ENCODE assay signal across 20 cellular contexts in genomic region chr1:232899839-232900238, GRCh38.
"Had no signal": no experiment of that assay in that cellular context is flagged by ENCODE, and none has a peak within 500 bp of the region (broad histone marks: within the 10 kb centered on the region; RNA-seq: fewer than 3 reads in every experiment).

No MANE protein-coding gene starts in this region.

- H3K36me3 Mint-ChIP-seq: stimulated activated naive B cell treated with anti-CD40 and anti-IgM and Interleukin-4, amounts not matched to agents 10 μg/mL and 1 μg/mL and 100 μg/mL, for 72 hours had no signal

- H3K27ac Mint-ChIP-seq: stimulated activated naive B cell treated with anti-CD40 and anti-IgM and Interleukin-4, amounts not matched to agents 10 μg/mL and 1 μg/mL and 100 μg/mL, for 72 hours; stimulated activated naive CD8-positive, alpha-beta T cell treated with anti-CD3 and anti-CD28 coated beads, Interleukin-15, amount 100 ng/mL, for 72 hours had no signal

- H3K27ac ChIP-seq: dorsolateral prefrontal cortex, heart left ventricle, right atrium auricular region, sigmoid colon, skin epidermis, testis, tibial nerve had no signal

- FAIRE-seq: frontal cortex, islet of Langerhans had no signal

- ATAC-seq: esophagus mucosa; heart left ventricle; left lobe of liver; stimulated activated naive B cell treated with anti-CD40 and anti-IgM and Interleukin-4, amounts not matched to agents 10 μg/mL and 1 μg/mL and 100 μg/mL, for 72 hours; stimulated activated naive CD8-positive, alpha-beta T cell treated with anti-CD3 and anti-CD28 coated beads, Interleukin-15, amount 100 ng/mL, for 72 hours had no signal

- H3K27me3 ChIP-seq: dorsolateral prefrontal cortex, heart left ventricle, right atrium auricular region, sigmoid colon, testis, tibial nerve had no signal

- H3K9me3 ChIP-seq: right atrium auricular region, sigmoid colon, testis had no signal

- H3K4me1 Mint-ChIP-seq: stimulated activated naive B cell treated with anti-CD40 and anti-IgM and Interleukin-4, amounts not matched to agents 10 μg/mL and 1 μg/mL and 100 μg/mL, for 72 hours had no signal

- H3K4me1 ChIP-seq: sigmoid colon, testis, tibial nerve had no signal

- H3K4me3 ChIP-seq: dorsolateral prefrontal cortex, heart left ventricle, right atrium auricular region, sigmoid colon, skin epidermis, testis, tibial nerve had no signal

- H3K4me3 Mint-ChIP-seq: stimulated activated naive B cell treated with anti-CD40 and anti-IgM and Interleukin-4, amounts not matched to agents 10 μg/mL and 1 μg/mL and 100 μg/mL, for 72 hours; stimulated activated naive CD8-positive, alpha-beta T cell treated with anti-CD3 and anti-CD28 coated beads, Interleukin-15, amount 100 ng/mL, for 72 hours had no signal

- H3K9me3 Mint-ChIP-seq: stimulated activated naive B cell treated with anti-CD40 and anti-IgM and Interleukin-4, amounts not matched to agents 10 μg/mL and 1 μg/mL and 100 μg/mL, for 72 hours; stimulated activated naive CD8-positive, alpha-beta T cell treated with anti-CD3 and anti-CD28 coated beads, Interleukin-15, amount 100 ng/mL, for 72 hours had no signal

- DNase-seq: cortex of kidney; dorsolateral prefrontal cortex; effector CD8-positive, alpha-beta T cell; heart left ventricle; hypothalamus; midbrain; posterior cingulate gyrus; sigmoid colon; stimulated activated CD4-positive, alpha-beta T cell treated with anti-CD3 and anti-CD28 coated beads, Interleukin-2, amount 100 ng/mL, for 24 hours; stimulated activated CD4-positive, alpha-beta T cell treated with anti-CD3 and anti-CD28 coated beads, Interleukin-4, amount 100 ng/mL, for 4 hours; stimulated activated naive B cell treated with anti-CD40 and anti-IgM and Interleukin-4, amounts not matched to agents 10 μg/mL and 1 μg/mL and 100 μg/mL, for 72 hours; stimulated activated naive CD8-positive, alpha-beta T cell treated with anti-CD3 and anti-CD28 coated beads, Interleukin-15, amount 100 ng/mL, for 72 hours; testis had no signal

- H3K36me3 ChIP-seq: heart left ventricle, right atrium auricular region, sigmoid colon, tibial nerve had no signal
